In the genomic region with DNA sequence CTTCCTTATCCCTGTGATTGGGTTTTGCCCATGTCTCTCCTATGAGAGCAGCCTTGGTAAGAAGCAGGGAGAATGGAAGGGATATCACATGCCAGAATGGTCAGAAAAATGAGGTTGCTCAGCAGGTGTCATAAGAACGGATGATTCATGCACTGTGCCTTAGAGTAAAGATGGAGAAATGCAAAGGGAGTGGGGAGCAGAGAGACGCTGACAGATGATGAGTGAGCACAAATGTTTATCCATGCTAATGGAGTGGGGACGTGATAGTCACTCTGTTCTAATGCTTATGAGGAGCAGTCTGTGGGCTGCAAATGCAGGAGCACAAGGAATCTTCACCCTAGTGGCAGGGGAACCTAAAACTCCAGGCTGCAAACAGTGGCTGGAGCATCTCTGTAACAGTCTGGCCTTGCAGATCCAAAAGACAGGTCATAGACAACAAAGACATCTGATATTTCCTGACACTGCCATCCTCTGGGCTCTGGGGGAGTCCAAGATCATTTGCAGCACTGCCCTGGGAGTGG, we compare ENCODE assay signal across 13 cellular contexts.
A peak's percentile ranks its signal among the peaks of the same experiment; 100 is the strongest.
DNase-seq lines count a peak whose midpoint lies in the region; ATAC-seq and TF ChIP-seq lines count a peak whose summit lies in the region.
"Had no signal": no experiment of that assay in that cellular context is flagged by ENCODE, and none has a peak within 500 bp of the region (broad histone marks: within the 10 kb centered on the region; RNA-seq: fewer than 3 reads in every experiment).

No MANE protein-coding gene starts in this region.

- H3K9me3 ChIP-seq in right atrium auricular region (no peaks in the 10 kb centered on the region), vagina (no peaks in the 10 kb centered on the region)
- H3K9me3 ChIP-seq: esophagus squamous epithelium, prostate gland had no signal

- no peaks in the 10 kb centered on the region for H3K36me3 ChIP-seq in right atrium auricular region
- H3K36me3 ChIP-seq in vagina: no peaks in the 10 kb centered on the region
- H3K36me3 ChIP-seq: esophagus squamous epithelium, prostate gland had no signal

- H3K4me3 ChIP-seq in right atrium auricular region (no peak overlapping the region), vagina (no peak overlapping the region)
- H3K4me3 ChIP-seq: esophagus squamous epithelium, prostate gland had no signal

- no peak overlapping the region for H3K27ac Mint-ChIP-seq in Calu3 (ENCODE audit: unreplicated experiment)
- H3K27ac Mint-ChIP-seq: T-helper 17 cell had no signal

- H3K4me1 ChIP-seq in right atrium auricular region (peaks cover 0 to 78% of the 10 kb centered on the region in 2 donors), vagina (peaks cover 41% of the 10 kb centered on the region)
- H3K4me1 ChIP-seq: prostate gland had no signal

- H3K27ac ChIP-seq in right atrium auricular region: peak overlapping the region; percentile 49 to 53
- peak overlapping the region; percentile 34 for H3K27ac ChIP-seq in angular gyrus (ENCODE audit: low read depth, low read length)
- H3K27ac ChIP-seq in vagina: peak overlapping the region; percentile 47
- H3K27ac ChIP-seq: prostate gland had no signal

- H3K4me1 Mint-ChIP-seq in Calu3 (ENCODE audit: low read depth, unreplicated experiment): peaks cover 14% of the 10 kb centered on the region

- TF ChIP-seq POLR2A in vagina (IDR thresholded peaks at IDR 0.05): no peak

- intact Hi-C loops in Right ventricle myocardium inferior (cut with DNase I) (no loop called here), vagina (cut with DNase I) (loop anchor here (10.0 kb wide), 1 partner anchor 289 kb away; no protein-coding TSS in a partner anchor), Calu3 (cut with micrococcal nuclease; ENCODE audit: unreplicated experiment) (no loop called here)

- H3K36me3 Mint-ChIP-seq in Calu3 (ENCODE audit: insufficient read depth, unreplicated experiment): no peaks in the 10 kb centered on the region

- CTCF ChIA-PET in Calu3 (lab: Charles Lee): no interaction called here

- H3K9me3 Mint-ChIP-seq in Calu3 (ENCODE audit: low read depth, unreplicated experiment): no peaks in the 10 kb centered on the region

- TF ChIP-seq CTCF in right atrium auricular region (IDR thresholded peaks at IDR 0.05) (no peak), vagina (IDR thresholded peaks at IDR 0.05) (no peak), Calu3 (IDR thresholded peaks at IDR 0.05; ENCODE audit: unreplicated experiment) (no peak)

- peaks cover 82% of the 10 kb centered on the region for H3K27me3 Mint-ChIP-seq in Calu3 (ENCODE audit: unreplicated experiment)

- H3K27me3 ChIP-seq in right atrium auricular region (no peaks in the 10 kb centered on the region), vagina (no peaks in the 10 kb centered on the region)
- H3K27me3 ChIP-seq: esophagus squamous epithelium had no signal

- BruUV-seq in Calu3 (replicated peaks; lab: Mats Ljungman, UMichigan): no TSS peak

- H3K4me3 Mint-ChIP-seq in Calu3 (ENCODE audit: low read depth, unreplicated experiment): no peak overlapping the region
- H3K4me3 Mint-ChIP-seq: T-helper 17 cell had no signal

- no peak for DNase-seq in right atrium auricular region (ENCODE audit: low spot score)
- DNase-seq in Right ventricle myocardium inferior (ENCODE audit: missing footprints): no peak
- peak; percentile 43 for DNase-seq in inferior parietal cortex (ENCODE audit: extremely low spot score)
- DNase-seq in vagina (ENCODE audit: extremely low spot score in 2 of 2): no peak
- DNase-seq in Calu3: no peak
- DNase-seq: esophagus squamous epithelium, NCI-H1105 treated with DMSO at 0.1 percent for 48 hours, NCI-H774, T-helper 17 cell had no signal

- ATAC-seq in Right ventricle myocardium inferior (no peak), HG02884 (IDR thresholded peaks at IDR 0.05; ENCODE audit: unreplicated experiment) (no peak), esophagus mucosa (no peak)
- ATAC-seq: T-helper 17 cell had no signal
